ENCODE assay signal across 2 cellular contexts in the genomic region with DNA sequence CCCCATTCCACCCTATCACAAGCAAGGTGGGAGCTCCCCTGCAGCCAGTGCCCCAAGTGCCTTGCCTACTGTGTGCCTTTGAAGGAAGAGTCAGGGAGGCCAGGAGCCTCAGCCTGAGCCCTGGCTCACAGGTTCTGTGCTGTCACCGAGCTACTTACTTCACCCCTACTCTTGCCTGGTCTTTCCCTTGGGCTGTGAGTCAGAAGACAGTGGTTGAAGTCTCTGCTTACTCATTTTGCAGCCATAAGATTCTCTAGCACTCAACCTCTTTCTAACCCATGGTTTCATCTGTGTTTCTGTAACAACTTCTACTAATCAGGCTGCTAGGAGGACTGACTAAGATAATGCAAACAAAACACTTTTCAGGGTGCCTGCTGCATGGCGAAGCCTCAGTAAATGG.
TF ChIP-seq lines count a peak whose summit lies in the region.

No MANE protein-coding gene starts in this region.

TF ChIP-seq in SK-N-SH treated with all-trans-retinoic acid at 6 μM for 48 hours, 23 proteins besides CTCF, POLR2A, EP300 and RAD21 (continued from another document):
- TF ChIP-seq, protein P1, sequence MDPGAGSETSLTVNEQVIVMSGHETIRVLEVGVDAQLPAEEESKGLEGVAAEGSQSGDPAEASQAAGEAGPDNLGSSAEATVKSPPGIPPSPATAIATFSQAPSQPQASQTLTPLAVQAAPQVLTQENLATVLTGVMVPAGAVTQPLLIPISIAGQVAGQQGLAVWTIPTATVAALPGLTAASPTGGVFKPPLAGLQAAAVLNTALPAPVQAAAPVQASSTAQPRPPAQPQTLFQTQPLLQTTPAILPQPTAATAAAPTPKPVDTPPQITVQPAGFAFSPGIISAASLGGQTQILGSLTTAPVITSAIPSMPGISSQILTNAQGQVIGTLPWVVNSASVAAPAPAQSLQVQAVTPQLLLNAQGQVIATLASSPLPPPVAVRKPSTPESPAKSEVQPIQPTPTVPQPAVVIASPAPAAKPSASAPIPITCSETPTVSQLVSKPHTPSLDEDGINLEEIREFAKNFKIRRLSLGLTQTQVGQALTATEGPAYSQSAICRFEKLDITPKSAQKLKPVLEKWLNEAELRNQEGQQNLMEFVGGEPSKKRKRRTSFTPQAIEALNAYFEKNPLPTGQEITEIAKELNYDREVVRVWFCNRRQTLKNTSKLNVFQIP (CRISPR knock-in tag; IDR thresholded peaks at IDR 0.05; ENCODE audit: borderline replicate concordance, low read depth): no peak
- TF ChIP-seq ISL1 (CRISPR knock-in tag; IDR thresholded peaks at IDR 0.05): no peak
- no peak for TF ChIP-seq ZNF8 (CRISPR knock-in tag; IDR thresholded peaks at IDR 0.05)
- no peak for TF ChIP-seq PPARA (CRISPR knock-in tag; IDR thresholded peaks at IDR 0.05; ENCODE audit: borderline replicate concordance)
- no peak for TF ChIP-seq TOX (CRISPR knock-in tag; IDR thresholded peaks at IDR 0.05; ENCODE audit: borderline replicate concordance)
- no peak for TF ChIP-seq ZNF70 (CRISPR knock-in tag; IDR thresholded peaks at IDR 0.05)
- TF ChIP-seq, protein P2, sequence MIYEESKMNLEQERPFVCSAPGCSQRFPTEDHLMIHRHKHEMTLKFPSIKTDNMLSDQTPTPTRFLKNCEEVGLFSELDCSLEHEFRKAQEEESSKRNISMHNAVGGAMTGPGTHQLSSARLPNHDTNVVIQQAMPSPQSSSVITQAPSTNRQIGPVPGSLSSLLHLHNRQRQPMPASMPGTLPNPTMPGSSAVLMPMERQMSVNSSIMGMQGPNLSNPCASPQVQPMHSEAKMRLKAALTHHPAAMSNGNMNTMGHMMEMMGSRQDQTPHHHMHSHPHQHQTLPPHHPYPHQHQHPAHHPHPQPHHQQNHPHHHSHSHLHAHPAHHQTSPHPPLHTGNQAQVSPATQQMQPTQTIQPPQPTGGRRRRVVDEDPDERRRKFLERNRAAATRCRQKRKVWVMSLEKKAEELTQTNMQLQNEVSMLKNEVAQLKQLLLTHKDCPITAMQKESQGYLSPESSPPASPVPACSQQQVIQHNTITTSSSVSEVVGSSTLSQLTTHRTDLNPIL (CRISPR knock-in tag; IDR thresholded peaks at IDR 0.05; ENCODE audit: low read depth): no peak
- TF ChIP-seq, protein P3, sequence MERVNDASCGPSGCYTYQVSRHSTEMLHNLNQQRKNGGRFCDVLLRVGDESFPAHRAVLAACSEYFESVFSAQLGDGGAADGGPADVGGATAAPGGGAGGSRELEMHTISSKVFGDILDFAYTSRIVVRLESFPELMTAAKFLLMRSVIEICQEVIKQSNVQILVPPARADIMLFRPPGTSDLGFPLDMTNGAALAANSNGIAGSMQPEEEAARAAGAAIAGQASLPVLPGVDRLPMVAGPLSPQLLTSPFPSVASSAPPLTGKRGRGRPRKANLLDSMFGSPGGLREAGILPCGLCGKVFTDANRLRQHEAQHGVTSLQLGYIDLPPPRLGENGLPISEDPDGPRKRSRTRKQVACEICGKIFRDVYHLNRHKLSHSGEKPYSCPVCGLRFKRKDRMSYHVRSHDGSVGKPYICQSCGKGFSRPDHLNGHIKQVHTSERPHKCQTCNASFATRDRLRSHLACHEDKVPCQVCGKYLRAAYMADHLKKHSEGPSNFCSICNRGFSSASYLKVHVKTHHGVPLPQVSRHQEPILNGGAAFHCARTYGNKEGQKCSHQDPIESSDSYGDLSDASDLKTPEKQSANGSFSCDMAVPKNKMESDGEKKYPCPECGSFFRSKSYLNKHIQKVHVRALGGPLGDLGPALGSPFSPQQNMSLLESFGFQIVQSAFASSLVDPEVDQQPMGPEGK (CRISPR knock-in tag; IDR thresholded peaks at IDR 0.05; ENCODE audit: borderline replicate concordance): no peak
- no peak for TF ChIP-seq BACH2 (CRISPR knock-in tag; IDR thresholded peaks at IDR 0.05; ENCODE audit: borderline replicate concordance)
- TF ChIP-seq, protein P4, sequence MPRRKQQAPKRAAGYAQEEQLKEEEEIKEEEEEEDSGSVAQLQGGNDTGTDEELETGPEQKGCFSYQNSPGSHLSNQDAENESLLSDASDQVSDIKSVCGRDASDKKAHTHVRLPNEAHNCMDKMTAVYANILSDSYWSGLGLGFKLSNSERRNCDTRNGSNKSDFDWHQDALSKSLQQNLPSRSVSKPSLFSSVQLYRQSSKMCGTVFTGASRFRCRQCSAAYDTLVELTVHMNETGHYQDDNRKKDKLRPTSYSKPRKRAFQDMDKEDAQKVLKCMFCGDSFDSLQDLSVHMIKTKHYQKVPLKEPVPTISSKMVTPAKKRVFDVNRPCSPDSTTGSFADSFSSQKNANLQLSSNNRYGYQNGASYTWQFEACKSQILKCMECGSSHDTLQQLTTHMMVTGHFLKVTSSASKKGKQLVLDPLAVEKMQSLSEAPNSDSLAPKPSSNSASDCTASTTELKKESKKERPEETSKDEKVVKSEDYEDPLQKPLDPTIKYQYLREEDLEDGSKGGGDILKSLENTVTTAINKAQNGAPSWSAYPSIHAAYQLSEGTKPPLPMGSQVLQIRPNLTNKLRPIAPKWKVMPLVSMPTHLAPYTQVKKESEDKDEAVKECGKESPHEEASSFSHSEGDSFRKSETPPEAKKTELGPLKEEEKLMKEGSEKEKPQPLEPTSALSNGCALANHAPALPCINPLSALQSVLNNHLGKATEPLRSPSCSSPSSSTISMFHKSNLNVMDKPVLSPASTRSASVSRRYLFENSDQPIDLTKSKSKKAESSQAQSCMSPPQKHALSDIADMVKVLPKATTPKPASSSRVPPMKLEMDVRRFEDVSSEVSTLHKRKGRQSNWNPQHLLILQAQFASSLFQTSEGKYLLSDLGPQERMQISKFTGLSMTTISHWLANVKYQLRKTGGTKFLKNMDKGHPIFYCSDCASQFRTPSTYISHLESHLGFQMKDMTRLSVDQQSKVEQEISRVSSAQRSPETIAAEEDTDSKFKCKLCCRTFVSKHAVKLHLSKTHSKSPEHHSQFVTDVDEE (CRISPR knock-in tag; IDR thresholded peaks at IDR 0.05): no peak

TF ChIP-seq in SK-N-SH, 30 proteins besides CTCF, POLR2A, EP300 and RAD21 (continued from another document):
- TF ChIP-seq, protein P5, sequence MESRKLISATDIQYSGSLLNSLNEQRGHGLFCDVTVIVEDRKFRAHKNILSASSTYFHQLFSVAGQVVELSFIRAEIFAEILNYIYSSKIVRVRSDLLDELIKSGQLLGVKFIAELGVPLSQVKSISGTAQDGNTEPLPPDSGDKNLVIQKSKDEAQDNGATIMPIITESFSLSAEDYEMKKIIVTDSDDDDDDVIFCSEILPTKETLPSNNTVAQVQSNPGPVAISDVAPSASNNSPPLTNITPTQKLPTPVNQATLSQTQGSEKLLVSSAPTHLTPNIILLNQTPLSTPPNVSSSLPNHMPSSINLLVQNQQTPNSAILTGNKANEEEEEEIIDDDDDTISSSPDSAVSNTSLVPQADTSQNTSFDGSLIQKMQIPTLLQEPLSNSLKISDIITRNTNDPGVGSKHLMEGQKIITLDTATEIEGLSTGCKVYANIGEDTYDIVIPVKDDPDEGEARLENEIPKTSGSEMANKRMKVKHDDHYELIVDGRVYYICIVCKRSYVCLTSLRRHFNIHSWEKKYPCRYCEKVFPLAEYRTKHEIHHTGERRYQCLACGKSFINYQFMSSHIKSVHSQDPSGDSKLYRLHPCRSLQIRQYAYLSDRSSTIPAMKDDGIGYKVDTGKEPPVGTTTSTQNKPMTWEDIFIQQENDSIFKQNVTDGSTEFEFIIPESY (IDR thresholded peaks at IDR 0.05; ENCODE audit: borderline replicate concordance, low read depth): no peak
- TF ChIP-seq FOXJ3 (CRISPR knock-in tag; IDR thresholded peaks at IDR 0.05): no peak
- no peak for TF ChIP-seq GABPA (IDR thresholded peaks at IDR 0.05; ENCODE audit: low read depth)
- TF ChIP-seq SMC3 (IDR thresholded peaks at IDR 0.05; ENCODE audit: low read depth, low read length): no peak
- no peak for TF ChIP-seq YY1 (IDR thresholded peaks at IDR 0.05; ENCODE audit: low read depth)
- no peak for TF ChIP-seq TEAD4 (IDR thresholded peaks at IDR 0.05; ENCODE audit: borderline replicate concordance, insufficient read depth)
- TF ChIP-seq TAF1 (IDR thresholded peaks at IDR 0.05; ENCODE audit: borderline replicate concordance, low read depth, low read length): no peak
- TF ChIP-seq, protein P6, sequence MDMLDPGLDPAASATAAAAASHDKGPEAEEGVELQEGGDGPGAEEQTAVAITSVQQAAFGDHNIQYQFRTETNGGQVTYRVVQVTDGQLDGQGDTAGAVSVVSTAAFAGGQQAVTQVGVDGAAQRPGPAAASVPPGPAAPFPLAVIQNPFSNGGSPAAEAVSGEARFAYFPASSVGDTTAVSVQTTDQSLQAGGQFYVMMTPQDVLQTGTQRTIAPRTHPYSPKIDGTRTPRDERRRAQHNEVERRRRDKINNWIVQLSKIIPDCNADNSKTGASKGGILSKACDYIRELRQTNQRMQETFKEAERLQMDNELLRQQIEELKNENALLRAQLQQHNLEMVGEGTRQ (IDR thresholded peaks at IDR 0.05; ENCODE audit: borderline replicate concordance, low read depth, low read length): no peak
- TF ChIP-seq POLR2AphosphoS5 (IDR thresholded peaks at IDR 0.05; ENCODE audit: low read depth, low read length): no peak
- no peak for TF ChIP-seq NRF1 (IDR thresholded peaks at IDR 0.05; ENCODE audit: low read depth, low read length)
